Comparison of ENCODE assay signal across 1 cellular context in genomic region chr11:67613960-67614715, GRCh38.
TF ChIP-seq lines count a peak whose summit lies in the region.

No MANE protein-coding gene starts in this region.

TF ChIP-seq in HEK293, 187 proteins besides CTCF, POLR2A, EP300 and RAD21 (continued from another document):
- TF ChIP-seq ZNF394 (tag by site-specific recombination; IDR thresholded peaks at IDR 0.05; ENCODE audit: borderline replicate concordance) (peak; percentile 82; the same call in 1 of the 2 replicates), TSHZ1 (tag by site-specific recombination; IDR thresholded peaks at IDR 0.05; ENCODE audit: borderline replicate concordance) (no peak), ZNF2 (tag by site-specific recombination; IDR thresholded peaks at IDR 0.05) (no peak), ZBTB10 (tag by site-specific recombination; IDR thresholded peaks at IDR 0.05) (0 out of 2 replicates have a peak, but pooled peaks have one; percentile 26), ZNF510 (tag by site-specific recombination; IDR thresholded peaks at IDR 0.05; ENCODE audit: insufficient replicate concordance) (no peak)
